8 cellular contexts compared by ENCODE assay signal in genomic region chr6:11732036-11732545, GRCh38. TPM values are rescaled to one million over a fixed set of nuclear protein-coding genes. Genes with fewer than 3 reads are reported as not detected.
A peak's percentile ranks its signal among the peaks of the same experiment; 100 is the strongest.
DNase-seq lines count a peak whose midpoint lies in the region; ATAC-seq and TF ChIP-seq lines count a peak whose summit lies in the region.

No MANE protein-coding gene starts in this region.

- no peak overlapping the region for H3K4me3 ChIP-seq in psoas muscle

- no peak for TF ChIP-seq CTCF in psoas muscle (IDR thresholded peaks at IDR 0.05)
- TF ChIP-seq CTCF in Calu3 (IDR thresholded peaks at IDR 0.05; ENCODE audit: unreplicated experiment), result no peak

- intact Hi-C loops in psoas muscle (cut with DNase I), result no loop called here
- intact Hi-C loops in Calu3 (cut with micrococcal nuclease; ENCODE audit: unreplicated experiment), result no loop called here

- H3K9me3 Mint-ChIP-seq in Calu3 (ENCODE audit: low read depth, unreplicated experiment), result peaks cover 3% of the 10 kb centered on the region

- no TSS peak for BruUV-seq in Calu3 (replicated peaks; lab: Mats Ljungman, UMichigan)

- no peaks in the 10 kb centered on the region for H3K27me3 Mint-ChIP-seq in Calu3 (ENCODE audit: unreplicated experiment)

- CTCF ChIA-PET in Calu3 (lab: Charles Lee), result no interaction called here

- no peak overlapping the region for H3K27ac Mint-ChIP-seq in Calu3 (ENCODE audit: unreplicated experiment)

- no peaks in the 10 kb centered on the region for H3K36me3 Mint-ChIP-seq in Calu3 (ENCODE audit: insufficient read depth, unreplicated experiment)

- H3K4me1 ChIP-seq in psoas muscle, result peaks cover 2% of the 10 kb centered on the region

- no peak overlapping the region for H3K4me3 Mint-ChIP-seq in Calu3 (ENCODE audit: low read depth, unreplicated experiment)

- H3K36me3 ChIP-seq in psoas muscle (ENCODE audit: insufficient read depth in 1 of 2, low read depth in 1 of 2), result no peaks in the 10 kb centered on the region

- H3K4me1 Mint-ChIP-seq in Calu3 (ENCODE audit: low read depth, unreplicated experiment), result no peaks in the 10 kb centered on the region

- WGBS in psoas muscle, 3 donors, result 17 to 51% (median 28%) methylated on average over 11 of the region's 11 CpGs

- DNase-seq in SKM-1 treated with dmso at 0.1 percent for 144 hours (lab: John Stamatoyannopoulos, UW; ENCODE audit: unreplicated experiment), result peak; percentile 99
- peak; percentile 19 for DNase-seq in dermis blood vessel endothelial cell
- DNase-seq in psoas muscle, result peak; percentile 75 to 85
- no peak for DNase-seq in NCI-H1105 (lab: John Stamatoyannopoulos, UW)
- DNase-seq in DMS53 treated with DMSO at 0.1 percent for 48 hours (lab: John Stamatoyannopoulos, UW; ENCODE audit: unreplicated experiment), result no peak
- no peak for DNase-seq in Calu3

- no peaks in the 10 kb centered on the region for H3K27me3 ChIP-seq in psoas muscle (ENCODE audit: insufficient read depth in 3 of 3, low read length in 2 of 3)

- peak overlapping the region; percentile 7 for H3K27ac ChIP-seq in psoas muscle

- H3K9me3 ChIP-seq in psoas muscle, result no peaks in the 10 kb centered on the region

- ATAC-seq in GM18868 (IDR thresholded peaks at IDR 0.05; ENCODE audit: unreplicated experiment) (peak; percentile 71), HG02884 (IDR thresholded peaks at IDR 0.05; ENCODE audit: unreplicated experiment) (peak; percentile 71), psoas muscle (peak; percentile 43 to 89 (median 79))

RNA-seq across cellular contexts. Expression of gene ADTRP, which starts 46.5 kb away (rescaled TPM):
- 0.47 and 0.85 TPM in 2 replicates for total RNA-seq in dermis blood vessel endothelial cell
- total RNA-seq in psoas muscle, result not detected
- polyA plus RNA-seq in psoas muscle, result under 1 TPM in 2 of 3 donors, not detected in 1; 0.08 TPM
- total RNA-seq in Calu3 (2022), result 0.54 TPM in 1 of 2 replicates, not detected in the other

Comparison
In these comparisons a context has a peak if more than half of its experiments do, and no peak if none do; other contexts are left out.
1. DNase-seq: peak in SKM-1 treated with dmso at 0.1 percent for 144 hours (single experiment), dermis blood vessel endothelial cell (single experiment) and psoas muscle (2 of 2); none in NCI-H1105 (single experiment), DMS53 treated with DMSO at 0.1 percent for 48 hours (single experiment) and Calu3 (single experiment).
2. Peak in every context shown above with its lines, with median percentiles within 50 percentile points of each other: ATAC-seq.